Comparison of ENCODE assay signal across 8 cellular contexts in the genomic region with DNA sequence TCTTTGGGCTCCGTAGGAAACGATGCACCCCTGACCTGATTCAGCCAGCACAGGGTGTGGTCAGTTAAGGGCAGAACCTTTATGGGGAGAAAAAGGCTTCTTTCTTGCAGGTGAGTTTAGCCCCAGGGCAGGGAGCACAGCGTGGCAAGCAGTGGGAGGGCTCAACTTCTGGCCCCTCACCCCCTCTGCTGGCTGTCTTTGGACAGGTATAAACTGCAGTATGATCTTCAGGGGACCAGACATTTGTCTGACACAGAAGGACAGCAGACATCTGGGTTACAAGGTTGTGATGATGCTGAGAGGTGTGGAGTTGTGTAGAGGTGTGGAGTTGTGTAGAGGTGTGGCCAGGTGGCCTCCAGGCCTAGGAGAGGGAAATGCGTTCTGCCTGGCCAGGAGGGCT.
DNase-seq lines count a peak whose midpoint lies in the region; ATAC-seq, FAIRE-seq and TF ChIP-seq lines count a peak whose summit lies in the region.

No MANE protein-coding gene starts in this region.

- H3K9me3 ChIP-seq in upper lobe of left lung: no peaks in the 10 kb centered on the region

- no peaks in the 10 kb centered on the region for H3K9me3 Mint-ChIP-seq in activated CD8-positive, alpha-beta memory T cell treated with anti-CD3 and anti-CD28 coated beads, Interleukin-2, amount 10 ng/mL, durations not matched to agents 7 days and 5 days (ENCODE audit: low read depth)

- H3K36me3 Mint-ChIP-seq in activated CD8-positive, alpha-beta memory T cell treated with anti-CD3 and anti-CD28 coated beads, Interleukin-2, amount 10 ng/mL, durations not matched to agents 7 days and 5 days: no peaks in the 10 kb centered on the region

- no peak for TF ChIP-seq CTCF in upper lobe of left lung (IDR thresholded peaks at IDR 0.05)

- H3K27me3 Mint-ChIP-seq in activated CD8-positive, alpha-beta memory T cell treated with anti-CD3 and anti-CD28 coated beads, Interleukin-2, amount 10 ng/mL, durations not matched to agents 7 days and 5 days: peaks cover 24% of the 10 kb centered on the region

- no peak overlapping the region for H3K27ac ChIP-seq in upper lobe of left lung

- peak; percentile 35 for FAIRE-seq in GM18507 (lab: Jason Lieb, UNC)

- DNase-seq in DMS153 (lab: John Stamatoyannopoulos, UW) (peak; percentile 7), GM18507 (ENCODE audit: extremely low spot score, insufficient read length, low read depth) (no peak), RPMI8226 (peak; percentile 56), islet precursor cell (peak; percentile 77), 8988T (no peak), upper lobe of left lung (no peak), NCI-H1694 (lab: John Stamatoyannopoulos, UW) (no peak)
- DNase-seq in activated CD8-positive, alpha-beta memory T cell treated with anti-CD3 and anti-CD28 coated beads, Interleukin-2, amount 10 ng/mL, durations not matched to agents 7 days and 5 days: no peak

- H3K36me3 ChIP-seq in upper lobe of left lung: no peaks in the 10 kb centered on the region

- peaks cover 7% of the 10 kb centered on the region for H3K4me1 Mint-ChIP-seq in activated CD8-positive, alpha-beta memory T cell treated with anti-CD3 and anti-CD28 coated beads, Interleukin-2, amount 10 ng/mL, durations not matched to agents 7 days and 5 days

- no peak for TF ChIP-seq EP300 in upper lobe of left lung (IDR thresholded peaks at IDR 0.05)

- H3K4me3 Mint-ChIP-seq in activated CD8-positive, alpha-beta memory T cell treated with anti-CD3 and anti-CD28 coated beads, Interleukin-2, amount 10 ng/mL, durations not matched to agents 7 days and 5 days: no peak overlapping the region

- H3K27ac Mint-ChIP-seq in activated CD8-positive, alpha-beta memory T cell treated with anti-CD3 and anti-CD28 coated beads, Interleukin-2, amount 10 ng/mL, durations not matched to agents 7 days and 5 days: no peak overlapping the region

- ATAC-seq in upper lobe of left lung (ENCODE audit: low FRiP score in 2 of 2): no peak
- no peak for ATAC-seq in activated CD8-positive, alpha-beta memory T cell treated with anti-CD3 and anti-CD28 coated beads, Interleukin-2, amount 10 ng/mL, durations not matched to agents 7 days and 5 days

- no peaks in the 10 kb centered on the region for H3K4me1 ChIP-seq in upper lobe of left lung

- CTCF ChIA-PET in activated CD8-positive, alpha-beta memory T cell treated with anti-CD3 and anti-CD28 coated beads, Interleukin-2, amount 10 ng/mL, durations not matched to agents 7 days and 5 days (lab: Charles Lee): no interaction called here

- H3K4me3 ChIP-seq in upper lobe of left lung: no peak overlapping the region

- peaks cover 0 to 5% (median 0%) of the 10 kb centered on the region in 4 donors for H3K27me3 ChIP-seq in upper lobe of left lung

- TF ChIP-seq POLR2A in upper lobe of left lung (IDR thresholded peaks at IDR 0.05): no peak

- 54 to 71% methylated on average over 3 to 4 of the region's 4 CpGs for WGBS in upper lobe of left lung, 2 donors

Comparison
In these comparisons a context has a peak if more than half of its experiments do, and no peak if none do; other contexts are left out.
1. DNase-seq: peak in DMS153 (single experiment), RPMI8226 (single experiment) and islet precursor cell (single experiment); none in GM18507 (single experiment), 8988T (single experiment), upper lobe of left lung (0 of 2), activated CD8-positive, alpha-beta memory T cell treated with anti-CD3 and anti-CD28 coated beads, Interleukin-2, amount 10 ng/mL, durations not matched to agents 7 days and 5 days (single experiment) and NCI-H1694 (single experiment).